11 cellular contexts compared by ENCODE assay signal in genomic region chr4:143890323-143890722, GRCh38. TPM values are rescaled to one million over a fixed set of nuclear protein-coding genes. Genes with fewer than 3 reads are reported as not detected.
A peak's percentile ranks its signal among the peaks of the same experiment; 100 is the strongest.
DNase-seq lines count a peak whose midpoint lies in the region; ATAC-seq, FAIRE-seq and TF ChIP-seq lines count a peak whose summit lies in the region.
"Not testable (repeated sequence)": the region's sequence is repeated elsewhere in the genome, so short reads cannot be mapped to it uniquely, and the experiment has no call there.
"Had no signal": no experiment of that assay in that cellular context is flagged by ENCODE, and none has a peak within 500 bp of the region (broad histone marks: within the 10 kb centered on the region; RNA-seq: fewer than 3 reads in every experiment).

No MANE protein-coding gene starts in this region.

- not testable (repeated sequence) for H3K9me3 Mint-ChIP-seq in activated B cell treated with CpG ODN at 0.5 μM for 24 hours; naive B cell; stimulated activated memory B cell treated with anti-CD40 and anti-IgM and Interleukin-4, amounts not matched to agents 10 μg/mL and 1 μg/mL and 100 μg/mL, for 72 hours

- not testable (repeated sequence) for H3K4me3 ChIP-seq in K562

- TF ChIP-seq POLR2A in GM12891 (IDR thresholded peaks at IDR 0.05; ENCODE audit: low read depth, low read length); K562 (conservative IDR thresholded peaks at IDR 0.05): not testable (repeated sequence)

- TF ChIP-seq RAD21 in K562 (CRISPR knock-in tag; conservative IDR thresholded peaks at IDR 0.05 in 1 of 2, IDR thresholded peaks at IDR 0.05 in 1 of 2): not testable (repeated sequence)

- POLR2A ChIA-PET in activated B cell treated with CpG ODN at 0.5 μM for 24 hours (lab: Charles Lee); K562 (lab: Yijun Ruan, JAX): not testable (repeated sequence)

- H2AFZ ChIP-seq in K562 (ENCODE audit: low read depth, low read length): not testable (repeated sequence)

- H3K4me3 Mint-ChIP-seq in activated B cell treated with CpG ODN at 0.5 μM for 24 hours: peak overlapping the region; percentile 16
- H3K4me3 Mint-ChIP-seq in naive B cell: peak overlapping the region in 5 of 8 donors; percentile 17 to 63 (median 50)
- H3K4me3 Mint-ChIP-seq in stimulated activated memory B cell treated with anti-CD40 and anti-IgM and Interleukin-4, amounts not matched to agents 10 μg/mL and 1 μg/mL and 100 μg/mL, for 72 hours: not testable (repeated sequence)

- BruUV-seq in K562 (replicated peaks; lab: Mats Ljungman, UMichigan): not testable (repeated sequence)

- H3K27ac Mint-ChIP-seq in activated B cell treated with CpG ODN at 0.5 μM for 24 hours (peak overlapping the region; percentile 8), naive B cell (peak overlapping the region in 3 of 6 donors; percentile 29 to 47 (median 34))
- not testable (repeated sequence) for H3K27ac Mint-ChIP-seq in stimulated activated memory B cell treated with anti-CD40 and anti-IgM and Interleukin-4, amounts not matched to agents 10 μg/mL and 1 μg/mL and 100 μg/mL, for 72 hours

- H3K27me3 Mint-ChIP-seq in activated B cell treated with CpG ODN at 0.5 μM for 24 hours; naive B cell; stimulated activated memory B cell treated with anti-CD40 and anti-IgM and Interleukin-4, amounts not matched to agents 10 μg/mL and 1 μg/mL and 100 μg/mL, for 72 hours: not testable (repeated sequence)

- H3K79me2 ChIP-seq in K562 (ENCODE audit: control insufficient read depth, insufficient read depth, low read length): not testable (repeated sequence)

- not testable (repeated sequence) for H4K20me1 ChIP-seq in K562 (replicated peaks; ENCODE audit: control insufficient read depth, insufficient read depth, low read length)

- H3K4me1 ChIP-seq in K562 (replicated peaks in 1 of 2; ENCODE audit: control insufficient read depth in 2 of 2, insufficient read depth in 2 of 2, low read length in 2 of 2): not testable (repeated sequence)

- not testable (repeated sequence) for H3K36me3 Mint-ChIP-seq in activated B cell treated with CpG ODN at 0.5 μM for 24 hours (ENCODE audit: low read depth); naive B cell; stimulated activated memory B cell treated with anti-CD40 and anti-IgM and Interleukin-4, amounts not matched to agents 10 μg/mL and 1 μg/mL and 100 μg/mL, for 72 hours

- H3K27me3 ChIP-seq in K562 (ENCODE audit: control insufficient read depth in 2 of 2, insufficient read depth in 2 of 2, low read length in 2 of 2): not testable (repeated sequence)

- ATAC-seq in GM21786 (IDR thresholded peaks at IDR 0.05; ENCODE audit: unreplicated experiment): peak; percentile 56
- ATAC-seq in activated B cell treated with CpG ODN at 0.5 μM for 24 hours (ENCODE audit: low read depth): peak; percentile 52
- 0 out of 3 replicates have a peak, but pooled peaks have one; percentile 2 for ATAC-seq in K562
- peak; percentile 92 to 98 for ATAC-seq in naive B cell (ENCODE audit: low read depth in 2 of 2)
- ATAC-seq in stimulated activated memory B cell treated with anti-CD40 and anti-IgM and Interleukin-4, amounts not matched to agents 10 μg/mL and 1 μg/mL and 100 μg/mL, for 72 hours: peak; percentile 58

- not testable (repeated sequence) for H3K9me1 ChIP-seq in K562 (ENCODE audit: control insufficient read depth, insufficient read depth, low read length)

- H3K4me2 ChIP-seq in K562 (ENCODE audit: insufficient read depth, low read length): not testable (repeated sequence)

- H3K9ac ChIP-seq in K562 (ENCODE audit: insufficient read depth in 1 of 2, low read depth in 2 of 2, low read length in 2 of 2): not testable (repeated sequence)

- H3K36me3 ChIP-seq in K562 (ENCODE audit: control insufficient read depth, insufficient read depth, low read length): not testable (repeated sequence)

- FAIRE-seq in GM12891 (lab: Jason Lieb, UNC); K562 (lab: Jason Lieb, UNC): not testable (repeated sequence)

- TF ChIP-seq CTCF in activated B cell treated with CpG ODN at 0.5 μM for 24 hours (IDR thresholded peaks at IDR 0.05); K562 (IDR thresholded peaks at IDR 0.05 in 2 of 3, conservative IDR thresholded peaks at IDR 0.05 in 1 of 3; ENCODE audit: insufficient read depth in 2 of 3, low read depth in 1 of 3, low read length in 3 of 3): not testable (repeated sequence)

- peaks cover 13% of the 10 kb centered on the region for H3K4me1 Mint-ChIP-seq in activated B cell treated with CpG ODN at 0.5 μM for 24 hours
- peaks cover 4 to 13% (median 6%) of the 10 kb centered on the region in 3 donors for H3K4me1 Mint-ChIP-seq in naive B cell
- not testable (repeated sequence) for H3K4me1 Mint-ChIP-seq in stimulated activated memory B cell treated with anti-CD40 and anti-IgM and Interleukin-4, amounts not matched to agents 10 μg/mL and 1 μg/mL and 100 μg/mL, for 72 hours

- DNase-seq in GM12891 (ENCODE audit: insufficient read length, low spot score); activated B cell treated with CpG ODN at 0.5 μM for 24 hours; K562 (ENCODE audit: extremely low read depth in 1 of 4, low spot score in 3 of 4): not testable (repeated sequence)
- DNase-seq in MV-4-11 (lab: John Stamatoyannopoulos, UW) (peak; percentile 10), naive B cell (peak; percentile 45)

- CTCF ChIA-PET in activated B cell treated with CpG ODN at 0.5 μM for 24 hours (lab: Charles Lee); K562 (lab: Yijun Ruan, JAX; ENCODE audit: low intra/inter-chr PET ratio): not testable (repeated sequence)

- in situ Hi-C loops in K562 (cut with MboI): not testable (repeated sequence)

- TF ChIP-seq EP300 in K562 (IDR thresholded peaks at IDR 0.05; ENCODE audit: low read length): not testable (repeated sequence)

- 91% methylated on average over 3 of the region's 4 CpGs for WGBS in K562 (ENCODE audit: insufficient coverage, low coverage, missing lambda C conversion rate)

- H3K9me3 ChIP-seq in K562 (replicated peaks; ENCODE audit: control insufficient read depth, insufficient read depth, low read depth, low read length): not testable (repeated sequence)

- intact Hi-C loops in activated B cell treated with CpG ODN at 0.5 μM for 24 hours (cut with micrococcal nuclease); K562 (cut with micrococcal nuclease): not testable (repeated sequence)

- H3K27ac ChIP-seq in K562 (ENCODE audit: extremely low read depth, low read depth, low read length): not testable (repeated sequence)

TF ChIP-seq in GM12891, 5 proteins besides CTCF, POLR2A, EP300 and RAD21:
- TF ChIP-seq SPI1 (IDR thresholded peaks at IDR 0.05; ENCODE audit: low read depth, low read length): peak; percentile 56

RNA-seq across cellular contexts. Expression of gene GYPE, which starts 15.0 kb away (rescaled TPM):
- 2.6 TPM for polyA plus RNA-seq in GM12891 (2012; ENCODE audit: low read depth, missing spikeins)
- 3.7 and 4.0 TPM in 2 replicates for total RNA-seq in activated B cell treated with CpG ODN at 0.5 μM for 24 hours
- 32.8 and 64.4 TPM in 2 replicates for total RNA-seq in K562 (2011; cell fraction: chromatin; rRNA removed; ENCODE audit: low replicate concordance)
- total RNA-seq in K562 (2011; cell fraction: nucleolus; rRNA removed): 38.7 and 48.6 TPM in 2 replicates
- total RNA-seq in K562 (2011; cell fraction: nucleoplasm; rRNA removed): 104 and 157 TPM in 2 replicates
- 16.8 and 26.2 TPM in 2 replicates for total RNA-seq in K562 (2014; rRNA removed)
- total RNA-seq in K562 (2014; rRNA removed; fragmentation: Illumina TruSeq; extraction: Trizol): 43.7 and 48.4 TPM in 2 replicates
- total RNA-seq in K562 (2015; rRNA removed; fragmentation: Illumina TruSeq; extraction: Trizol): 16.4 and 17.3 TPM in 2 replicates
- total RNA-seq in K562 (2021): 33.9 and 36.0 TPM in 2 replicates
- 108 and 121 TPM in 2 replicates for polyA plus RNA-seq in K562 (2011; rRNA removed)
- 38.3 and 103 TPM in 2 replicates for polyA plus RNA-seq in K562 (2011; cell fraction: cytosol; rRNA removed)
- 27.2 and 52.4 TPM in 2 replicates for polyA plus RNA-seq in K562 (2011; cell fraction: nucleus; rRNA removed)
- polyA plus RNA-seq in K562 (2012): 27.9 and 41.1 TPM in 2 replicates
- polyA plus RNA-seq in K562 (2014; fragmentation: Illumina TruSeq; extraction: Trizol): 53.6 and 64.6 TPM in 2 replicates
- 10 to 100 TPM; 72.0 to 75.6 TPM for polyA plus RNA-seq in K562 (2014; fragmentation: Nextera tagmentation; extraction: Ambion mirVana)
- polyA plus RNA-seq in K562 (2014; rRNA removed): 34.1 and 43.0 TPM in 2 replicates
- 70.6 and 77.4 TPM in 2 replicates for polyA minus RNA-seq in K562 (2011; rRNA and poly(A)+ RNA removed)
- 12.3 and 16.2 TPM in 2 replicates for polyA minus RNA-seq in K562 (2011; cell fraction: cytosol; rRNA and poly(A)+ RNA removed)
- 11.3 and 27.3 TPM in 2 replicates for polyA minus RNA-seq in K562 (2011; cell fraction: nucleus; rRNA and poly(A)+ RNA removed)
- 10 to 100 TPM in 2 of 6 donors, 1 to 10 TPM in 4; 3.7 to 13.0 (median 9.4) TPM for polyA plus RNA-seq in naive B cell (ENCODE audit: low read depth in 6 of 6)
- total RNA-seq: Caco-2; Calu3; CD4-positive, alpha-beta T cell; CD8-positive, alpha-beta T cell had no signal

Comparison
In these comparisons a context has a peak if more than half of its experiments do, and no peak if none do; other contexts are left out.
1. ATAC-seq: peak in every context shown above with its lines; median percentile 95 in naive B cell; 58 in stimulated activated memory B cell treated with anti-CD40 and anti-IgM and Interleukin-4, amounts not matched to agents 10 μg/mL and 1 μg/mL and 100 μg/mL, for 72 hours; 56 in GM21786; 52 in activated B cell treated with CpG ODN at 0.5 μM for 24 hours; 2 in K562.